In genomic region chr17:55299890-55300289, GRCh38 we compare ENCODE assay signal across 8 cellular contexts. TPM values are rescaled to one million over a fixed set of nuclear protein-coding genes. Genes with fewer than 3 reads are reported as not detected.
"Had no signal": no experiment of that assay in that cellular context is flagged by ENCODE, and none has a peak within 500 bp of the region (broad histone marks: within the 10 kb centered on the region; RNA-seq: fewer than 3 reads in every experiment).

No MANE protein-coding gene starts in this region.

- H3K9me3 ChIP-seq: HAP-1 had no signal

- H3K9me3 Mint-ChIP-seq: HFFc6 had no signal

- H3K27ac Mint-ChIP-seq: HFFc6 had no signal

- H3K4me3 ChIP-seq: HAP-1, K562 had no signal

- ATAC-seq: HCT116, K562 had no signal

- H3K36me3 ChIP-seq: HAP-1 had no signal

- H3K4me1 ChIP-seq: HAP-1 had no signal

- DNase-seq: GOT3, H7, HFFc6, IMR-90, KG1 had no signal

- H3K4me3 Mint-ChIP-seq: HFFc6 had no signal

- FAIRE-seq: K562 had no signal

RNA-seq across cellular contexts. Expression of gene HLF, which starts 35.1 kb away (rescaled TPM):
- total RNA-seq: HFFc6 had no signal
- polyA plus RNA-seq: IMR-90 had no signal
